8 cellular contexts compared by ENCODE assay signal in genomic region chr12:68806488-68807237, GRCh38. TPM values are rescaled to one million over a fixed set of nuclear protein-coding genes. Genes with fewer than 3 reads are reported as not detected.
DNase-seq lines count a peak whose midpoint lies in the region; ATAC-seq and TF ChIP-seq lines count a peak whose summit lies in the region.

No MANE protein-coding gene starts in this region.

- H3K27me3 Mint-ChIP-seq in CD14-positive monocyte (ENCODE audit: low read depth in 3 of 3), result peaks cover 0 to 4% (median 0%) of the 10 kb centered on the region in 3 donors
- H3K27me3 Mint-ChIP-seq in brain, result peaks cover 11% of the 10 kb centered on the region
- no peaks in the 10 kb centered on the region for H3K27me3 Mint-ChIP-seq in nephron progenitor cell (ENCODE audit: low read depth, poor library complexity)

- H3K27me3 ChIP-seq in Karpas-422 (ENCODE audit: low read length), result no peaks in the 10 kb centered on the region

- H3K79me2 ChIP-seq in Karpas-422 (ENCODE audit: low read length), result peaks cover 38% of the 10 kb centered on the region

- peaks cover 9% of the 10 kb centered on the region for H3K36me3 ChIP-seq in Karpas-422 (ENCODE audit: insufficient read depth, low read length)

- H3K9me2 ChIP-seq in Karpas-422 (replicated peaks; ENCODE audit: insufficient read depth, low read length), result no peaks in the 10 kb centered on the region

- no peaks in the 10 kb centered on the region for H4K20me1 ChIP-seq in Karpas-422 (ENCODE audit: insufficient read depth, low read depth, low read length)

- peaks cover 15% of the 10 kb centered on the region for H3K4me1 ChIP-seq in Karpas-422 (ENCODE audit: low read length)

- H3K4me3 ChIP-seq in Karpas-422 (ENCODE audit: low read length), result peak overlapping the region; percentile 90

- intact Hi-C loops in CD14-positive monocyte (cut with micrococcal nuclease), result no loop called here

- H3K9ac ChIP-seq in Karpas-422 (ENCODE audit: low read length), result peak overlapping the region; percentile 100

- no peak for DNase-seq in CD14-positive monocyte (ENCODE audit: low spot score)
- DNase-seq in Karpas-422, result no peak
- DNase-seq in nephron progenitor cell, result no peak
- DNase-seq in GM19240 (ENCODE audit: insufficient read length, low spot score), result no peak
- no peak for DNase-seq in UCSD-AML1 (lab: John Stamatoyannopoulos, UW; ENCODE audit: unreplicated experiment)

- ATAC-seq in GM18858 (IDR thresholded peaks at IDR 0.05; ENCODE audit: unreplicated experiment) (no peak), GM19035 (IDR thresholded peaks at IDR 0.05; ENCODE audit: unreplicated experiment) (no peak)

- H3K4me1 Mint-ChIP-seq in CD14-positive monocyte, result peaks cover 22% of the 10 kb centered on the region
- H3K4me1 Mint-ChIP-seq in brain, result peaks cover 21% of the 10 kb centered on the region
- peaks cover 32% of the 10 kb centered on the region for H3K4me1 Mint-ChIP-seq in nephron progenitor cell

- H3K27ac Mint-ChIP-seq in CD14-positive monocyte, result peak overlapping the region; percentile 54 to 98 (median 98)
- peak overlapping the region in 4 of 5 experiments; percentile 41 to 100 (median 83) for H3K27ac Mint-ChIP-seq in brain
- H3K27ac Mint-ChIP-seq in nephron progenitor cell, result no peak overlapping the region

- no peak overlapping the region for H3K27ac ChIP-seq in Karpas-422 (ENCODE audit: low read length)

- H3K9me3 ChIP-seq in Karpas-422 (ENCODE audit: low read length), result no peaks in the 10 kb centered on the region

- H3K4me3 Mint-ChIP-seq in CD14-positive monocyte (no peak overlapping the region), brain (peak overlapping the region; percentile 91 to 100 (median 97)), nephron progenitor cell (peak overlapping the region; percentile 85)

- H3K9me3 Mint-ChIP-seq in CD14-positive monocyte (peaks cover 0 to 6% (median 0%) of the 10 kb centered on the region in 7 donors), brain (peaks cover 0 to 18% (median 9%) of the 10 kb centered on the region in 5 experiments), nephron progenitor cell (no peaks in the 10 kb centered on the region)

- peaks cover 10 to 23% of the 10 kb centered on the region in 2 donors for H3K36me3 Mint-ChIP-seq in CD14-positive monocyte
- peaks cover 28% of the 10 kb centered on the region for H3K36me3 Mint-ChIP-seq in brain
- peaks cover 26% of the 10 kb centered on the region for H3K36me3 Mint-ChIP-seq in nephron progenitor cell (ENCODE audit: low read depth)

- TF ChIP-seq CTCF in CD14-positive monocyte (IDR thresholded peaks at IDR 0.05) (no peak), brain (conservative IDR thresholded peaks at IDR 0.05) (no peak), nephron progenitor cell (IDR thresholded peaks at IDR 0.05) (no peak)

- peak overlapping the region; percentile 87 for H3K4me2 ChIP-seq in Karpas-422 (ENCODE audit: low read depth, low read length, poor library complexity, severe bottlenecking)

- peak overlapping the region; percentile 99; the same call in 1 of the 2 replicates for H2AFZ ChIP-seq in Karpas-422 (ENCODE audit: low read length)

RNA-seq across cellular contexts. Expression of gene MDM2, which starts 1.3 kb away (rescaled TPM):
- polyA plus RNA-seq in CD14-positive monocyte, result 10 to 100 TPM; 27.6 to 39.9 TPM
- 56.9 and 70.9 TPM in 2 replicates for total RNA-seq in Karpas-422 (2014; rRNA removed; shearing (Covaris generic); ENCODE audit: low replicate concordance)
- 16.4 TPM for polyA plus RNA-seq in brain (ENCODE audit: insufficient read depth, low read depth, low replicate concordance)

Comparison
In these comparisons a context has a peak if more than half of its experiments do, and no peak if none do; other contexts are left out.
1. H3K4me3 Mint-ChIP-seq: peak in brain (5 of 5) and nephron progenitor cell (single experiment); none in CD14-positive monocyte (0 of 2).